ENCODE assay signal across 10 cellular contexts in genomic region chr7:55425141-55425752, GRCh38.
"Had no signal": no experiment of that assay in that cellular context is flagged by ENCODE, and none has a peak within 500 bp of the region (broad histone marks: within the 10 kb centered on the region; RNA-seq: fewer than 3 reads in every experiment).

No MANE protein-coding gene starts in this region.

- ATAC-seq: naive thymus-derived CD8-positive, alpha-beta T cell had no signal

- DNase-seq: activated CD4-positive, alpha-beta T cell treated with anti-CD3 and anti-CD28 coated beads for 1 hour; activated CD4-positive, alpha-beta T cell treated with anti-CD3 and anti-CD28 coated beads, Interleukin-2, amount 50 U/mL, for 48 hours; activated gamma-delta T cell; activated naive CD8-positive, alpha-beta T cell treated with anti-CD3 and anti-CD28 coated beads, Interleukin-2, amount 10 ng/mL, durations not matched to agents 7 days and 5 days; activated T-cell treated with anti-CD3 and anti-CD28 coated beads, Interleukin-2, amount 50 U/mL, for 48 hours; anterior cingulate cortex; cerebellar nuclear complex; naive thymus-derived CD8-positive, alpha-beta T cell; T-helper 2 cell; tibial artery had no signal

- H3K27ac Mint-ChIP-seq: activated naive CD8-positive, alpha-beta T cell treated with anti-CD3 and anti-CD28 coated beads, Interleukin-2, amount 10 ng/mL, durations not matched to agents 7 days and 5 days had no signal

- H3K4me3 Mint-ChIP-seq: activated naive CD8-positive, alpha-beta T cell treated with anti-CD3 and anti-CD28 coated beads, Interleukin-2, amount 10 ng/mL, durations not matched to agents 7 days and 5 days; naive thymus-derived CD8-positive, alpha-beta T cell had no signal

- H3K4me1 Mint-ChIP-seq: activated naive CD8-positive, alpha-beta T cell treated with anti-CD3 and anti-CD28 coated beads, Interleukin-2, amount 10 ng/mL, durations not matched to agents 7 days and 5 days had no signal

- H3K27me3 Mint-ChIP-seq: activated naive CD8-positive, alpha-beta T cell treated with anti-CD3 and anti-CD28 coated beads, Interleukin-2, amount 10 ng/mL, durations not matched to agents 7 days and 5 days; naive thymus-derived CD8-positive, alpha-beta T cell had no signal

- H3K9me3 Mint-ChIP-seq: activated naive CD8-positive, alpha-beta T cell treated with anti-CD3 and anti-CD28 coated beads, Interleukin-2, amount 10 ng/mL, durations not matched to agents 7 days and 5 days; naive thymus-derived CD8-positive, alpha-beta T cell had no signal
